In the genomic region with DNA sequence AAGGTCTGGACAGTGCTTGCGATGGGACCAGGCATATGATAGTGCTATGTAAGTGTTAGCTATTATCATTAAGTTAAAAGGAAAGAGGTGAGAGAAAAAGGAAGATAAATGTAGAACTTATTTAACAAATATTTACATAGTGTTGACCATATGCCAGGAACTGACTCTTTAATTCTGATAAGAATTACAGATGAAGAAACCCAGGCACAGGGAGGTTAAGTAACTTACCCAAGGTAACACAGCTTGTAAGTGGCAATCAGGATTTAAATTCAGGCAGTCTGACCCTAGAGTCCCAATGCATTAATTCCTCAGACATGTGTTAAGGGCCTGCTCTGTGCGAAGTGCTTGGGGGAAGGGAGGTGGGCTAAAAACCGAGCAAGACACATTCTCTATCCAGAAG, we compare ENCODE assay signal across 20 cellular contexts. TPM values are rescaled to one million over a fixed set of nuclear protein-coding genes. Genes with fewer than 3 reads are reported as not detected.
"Had no signal": no experiment of that assay in that cellular context is flagged by ENCODE, and none has a peak within 500 bp of the region (broad histone marks: within the 10 kb centered on the region; RNA-seq: fewer than 3 reads in every experiment).

No MANE protein-coding gene starts in this region.

- H3K4me3 ChIP-seq: right atrium auricular region, sigmoid colon, skin epidermis, thoracic aorta had no signal

- H3K4me1 ChIP-seq: right atrium auricular region, sigmoid colon had no signal

- H3K27ac ChIP-seq: foreskin keratinocyte, right atrium auricular region, sigmoid colon, skin epidermis, thoracic aorta had no signal

- H3K27me3 ChIP-seq: right atrium auricular region had no signal

- DNase-seq: effector CD4-positive, alpha-beta T cell; endodermal cell; erythroblast; foreskin keratinocyte; kidney; left cardiac atrium; mesendoderm; naive thymus-derived CD4-positive, alpha-beta T cell; posterior cingulate gyrus; stimulated activated CD4-positive, alpha-beta T cell treated with anti-CD3 and anti-CD28 coated beads, Interleukin-2, amount 100 ng/mL, for 24 hours; stimulated activated CD4-positive, alpha-beta T cell treated with anti-CD3 and anti-CD28 coated beads, Interleukin-4, amount 100 ng/mL, for 4 hours; stimulated activated naive B cell treated with anti-CD40 and anti-IgM and Interleukin-4, amounts not matched to agents 10 μg/mL and 1 μg/mL and 100 μg/mL, for 72 hours; stimulated activated naive CD8-positive, alpha-beta T cell treated with anti-CD3 and anti-CD28 coated beads, Interleukin-15, amount 100 ng/mL, for 72 hours; trophoblast cell had no signal

- H3K9me3 ChIP-seq: sigmoid colon, thoracic aorta had no signal

- H3K36me3 ChIP-seq: right atrium auricular region, sigmoid colon, thoracic aorta had no signal

RNA-seq across cellular contexts. Expression of a gene that starts 11.1 kb away (rescaled TPM):
- polyA plus RNA-seq: endothelial cell of umbilical vein; foreskin keratinocyte; naive thymus-derived CD4-positive, alpha-beta T cell had no signal

RNA-seq across cellular contexts. Expression of a gene that starts 23.5 kb away (rescaled TPM):
- polyA plus RNA-seq: endothelial cell of umbilical vein; foreskin keratinocyte; naive thymus-derived CD4-positive, alpha-beta T cell had no signal

RNA-seq across cellular contexts. Expression of a gene that starts 34.8 kb away (rescaled TPM):
- polyA plus RNA-seq: endothelial cell of umbilical vein; foreskin keratinocyte; liver; naive thymus-derived CD4-positive, alpha-beta T cell; sigmoid colon had no signal
